Comparison of ENCODE assay signal across 14 cellular contexts in genomic region chr1:38997901-38998190, GRCh38. TPM values are rescaled to one million over a fixed set of nuclear protein-coding genes. Genes with fewer than 3 reads are reported as not detected.
A peak's percentile ranks its signal among the peaks of the same experiment; 100 is the strongest.
DNase-seq lines count a peak whose midpoint lies in the region; ATAC-seq and TF ChIP-seq lines count a peak whose summit lies in the region.
"Had no signal": no experiment of that assay in that cellular context is flagged by ENCODE, and none has a peak within 500 bp of the region (broad histone marks: within the 10 kb centered on the region; RNA-seq: fewer than 3 reads in every experiment).

No MANE protein-coding gene starts in this region.

- peaks cover 13% of the 10 kb centered on the region for H3K36me3 ChIP-seq in rectal smooth muscle tissue (ENCODE audit: control insufficient read depth, insufficient read depth, low read length)
- peaks cover 70% of the 10 kb centered on the region for H3K36me3 ChIP-seq in lower lobe of right lung
- H3K36me3 ChIP-seq: ovary had no signal

- POLR2A ChIA-PET in activated CD4-positive, alpha-beta T cell treated with anti-CD3 and anti-CD28 coated beads for 36 hours (lab: Charles Lee) = interaction anchor here (0.7 to 1.0 kb wide), 2 partner anchors 29 to 141 kb away, joined by 3 to 4 read pairs; partner anchors contain the start of gene NDUFS5
- POLR2A ChIA-PET in activated B cell treated with CpG ODN at 0.5 μM for 24 hours (lab: Charles Lee) (no interaction called here), HEK293T (lab: Yijun Ruan, JAX) (no interaction called here)

- DNase-seq in activated CD4-positive, alpha-beta T cell treated with anti-CD3 and anti-CD28 coated beads for 36 hours = no peak
- DNase-seq in activated CD4-positive, alpha-beta T cell treated with anti-CD3 and anti-CD28 coated beads, Interleukin-2, amount 50 U/mL, for 4 hours = no peak
- DNase-seq in activated B cell treated with CpG ODN at 0.5 μM for 24 hours = no peak
- peak; percentile 59 for DNase-seq in globus pallidus (ENCODE audit: low spot score)
- no peak for DNase-seq in lower lobe of right lung
- DNase-seq in HEK293T (ENCODE audit: extremely low spot score) = no peak
- DNase-seq: DND-41; OCI-M1; ovary; stimulated activated CD4-positive, alpha-beta T cell treated with anti-CD3 and anti-CD28 coated beads, Interleukin-4, amount 100 ng/mL, for 1 hour had no signal

- H3K27me3 ChIP-seq in rectal smooth muscle tissue (ENCODE audit: control insufficient read depth, insufficient read depth, low read length) = no peaks in the 10 kb centered on the region
- no peaks in the 10 kb centered on the region for H3K27me3 ChIP-seq in lower lobe of right lung (ENCODE audit: low read depth)
- H3K27me3 ChIP-seq: ovary had no signal

- no peak overlapping the region for H3K9ac ChIP-seq in rectal smooth muscle tissue (ENCODE audit: low read length)

- H3K27ac Mint-ChIP-seq in activated CD4-positive, alpha-beta T cell treated with anti-CD3 and anti-CD28 coated beads for 36 hours = peak overlapping the region; percentile 83
- peak overlapping the region; percentile 30 for H3K27ac Mint-ChIP-seq in activated B cell treated with CpG ODN at 0.5 μM for 24 hours

- H3K4me3 ChIP-seq in rectal smooth muscle tissue (ENCODE audit: low read length) (no peak overlapping the region), lower lobe of right lung (no peak overlapping the region)
- H3K4me3 ChIP-seq: ovary had no signal

- no peaks in the 10 kb centered on the region for H3K9me3 ChIP-seq in lower lobe of right lung
- H3K9me3 ChIP-seq: ovary had no signal

- no peak for TF ChIP-seq CTCF in activated B cell treated with CpG ODN at 0.5 μM for 24 hours (IDR thresholded peaks at IDR 0.05)
- TF ChIP-seq CTCF in lower lobe of right lung (IDR thresholded peaks at IDR 0.05) = no peak

- intact Hi-C loops in activated CD4-positive, alpha-beta T cell treated with anti-CD3 and anti-CD28 coated beads for 36 hours (cut with DNase I, micrococcal nuclease) = loop anchor here in 1 of 2 experiments (10.0 kb wide), 1 partner anchor 87 kb away; no protein-coding TSS in a partner anchor
- intact Hi-C loops in activated B cell treated with CpG ODN at 0.5 μM for 24 hours (cut with micrococcal nuclease) = no loop called here
- intact Hi-C loops in lower lobe of right lung (cut with DNase I) = no loop called here

- CTCF ChIA-PET in activated CD4-positive, alpha-beta T cell treated with anti-CD3 and anti-CD28 coated beads for 36 hours (lab: Charles Lee) = interaction anchor here (0.9 to 1.0 kb wide), 2 partner anchors 57 to 94 kb away, joined by 3 read pairs; no protein-coding TSS in a partner anchor
- CTCF ChIA-PET in activated B cell treated with CpG ODN at 0.5 μM for 24 hours (lab: Charles Lee) = interaction anchor here (0.8 kb wide), 1 partner anchor 101 kb away, joined by 3 read pairs; no protein-coding TSS in a partner anchor
- CTCF ChIA-PET in HEK293T (lab: Yijun Ruan, JAX) = no interaction called here

- ATAC-seq in activated CD4-positive, alpha-beta T cell treated with anti-CD3 and anti-CD28 coated beads for 36 hours = no peak
- ATAC-seq in activated B cell treated with CpG ODN at 0.5 μM for 24 hours (ENCODE audit: low read depth) (no peak), lower lobe of right lung (no peak), HG02870 (IDR thresholded peaks at IDR 0.05; ENCODE audit: unreplicated experiment) (no peak)

- H3K4me3 Mint-ChIP-seq in activated CD4-positive, alpha-beta T cell treated with anti-CD3 and anti-CD28 coated beads for 36 hours = peak overlapping the region; percentile 9
- H3K4me3 Mint-ChIP-seq in activated B cell treated with CpG ODN at 0.5 μM for 24 hours = no peak overlapping the region

- H3K27ac ChIP-seq in rectal smooth muscle tissue (ENCODE audit: low read depth, low read length) (peak overlapping the region; percentile 15), lower lobe of right lung (no peak overlapping the region)
- H3K27ac ChIP-seq: ovary had no signal

- H3K9me3 Mint-ChIP-seq in activated CD4-positive, alpha-beta T cell treated with anti-CD3 and anti-CD28 coated beads for 36 hours (ENCODE audit: low read depth) = no peaks in the 10 kb centered on the region
- H3K9me3 Mint-ChIP-seq in activated B cell treated with CpG ODN at 0.5 μM for 24 hours = no peaks in the 10 kb centered on the region

- H3K27me3 Mint-ChIP-seq in activated CD4-positive, alpha-beta T cell treated with anti-CD3 and anti-CD28 coated beads for 36 hours = no peaks in the 10 kb centered on the region
- no peaks in the 10 kb centered on the region for H3K27me3 Mint-ChIP-seq in activated B cell treated with CpG ODN at 0.5 μM for 24 hours

- H3K4me1 Mint-ChIP-seq in activated CD4-positive, alpha-beta T cell treated with anti-CD3 and anti-CD28 coated beads for 36 hours = peaks cover 74% of the 10 kb centered on the region
- peaks cover 36% of the 10 kb centered on the region for H3K4me1 Mint-ChIP-seq in activated B cell treated with CpG ODN at 0.5 μM for 24 hours

- H3K4me1 ChIP-seq in rectal smooth muscle tissue (ENCODE audit: control insufficient read depth, insufficient read depth, low read length) = peaks cover 3% of the 10 kb centered on the region
- H3K4me1 ChIP-seq in lower lobe of right lung = peaks cover 19% of the 10 kb centered on the region

- H3K36me3 Mint-ChIP-seq in activated CD4-positive, alpha-beta T cell treated with anti-CD3 and anti-CD28 coated beads for 36 hours (ENCODE audit: low read depth) = peaks cover 71% of the 10 kb centered on the region
- peaks cover 75% of the 10 kb centered on the region for H3K36me3 Mint-ChIP-seq in activated B cell treated with CpG ODN at 0.5 μM for 24 hours (ENCODE audit: low read depth)

TF ChIP-seq in HEK293T, 16 proteins besides CTCF, POLR2A, EP300 and RAD21:
- TF ChIP-seq SP1 (IDR thresholded peaks at IDR 0.05) = no peak
- no peak for TF ChIP-seq L3MBTL2 (conservative IDR thresholded peaks at IDR 0.05)
- no peak for TF ChIP-seq FOXM1 (IDR thresholded peaks at IDR 0.05; ENCODE audit: borderline replicate concordance)
- TF ChIP-seq ELF4 (IDR thresholded peaks at IDR 0.05) = no peak
- no peak for TF ChIP-seq SUZ12 (IDR thresholded peaks at IDR 0.05)
- no peak for TF ChIP-seq TARDBP (IDR thresholded peaks at IDR 0.05)
- TF ChIP-seq HDGF (IDR thresholded peaks at IDR 0.05; ENCODE audit: borderline replicate concordance) = no peak
- TF ChIP-seq LEF1 (IDR thresholded peaks at IDR 0.05; ENCODE audit: borderline replicate concordance) = no peak
- no peak for TF ChIP-seq FOXK2 (IDR thresholded peaks at IDR 0.05)
- TF ChIP-seq NFRKB (IDR thresholded peaks at IDR 0.05) = no peak
- TF ChIP-seq ARNT (IDR thresholded peaks at IDR 0.05) = no peak
- no peak for TF ChIP-seq BHLHE40 (IDR thresholded peaks at IDR 0.05; ENCODE audit: borderline replicate concordance)
- no peak for TF ChIP-seq PKNOX1 (IDR thresholded peaks at IDR 0.05)
- no peak for TF ChIP-seq CTBP1 (IDR thresholded peaks at IDR 0.05; ENCODE audit: borderline replicate concordance)
- no peak for TF ChIP-seq FOXA1 (IDR thresholded peaks at IDR 0.05)
- TF ChIP-seq ZNF384 (IDR thresholded peaks at IDR 0.05) = no peak

RNA-seq across cellular contexts. Expression of gene AKIRIN1, which starts 6.8 kb away (rescaled TPM):
- 10 to 100 TPM; 65.7 to 86.0 TPM for total RNA-seq in activated CD4-positive, alpha-beta T cell treated with anti-CD3 and anti-CD28 coated beads for 36 hours
- total RNA-seq in activated B cell treated with CpG ODN at 0.5 μM for 24 hours (53.3 and 57.3 TPM in 2 replicates), lower lobe of right lung (43.8 TPM)

RNA-seq across cellular contexts. Expression of gene NDUFS5, which starts 28.3 kb away (rescaled TPM):
- 100 to 1,000 TPM; 150 to 220 TPM for total RNA-seq in activated CD4-positive, alpha-beta T cell treated with anti-CD3 and anti-CD28 coated beads for 36 hours
- 79.3 and 81.3 TPM in 2 replicates for total RNA-seq in activated B cell treated with CpG ODN at 0.5 μM for 24 hours
- total RNA-seq in lower lobe of right lung = 140 TPM

RNA-seq across cellular contexts. Expression of gene RHBDL2, which starts 56.2 kb away (rescaled TPM):
- total RNA-seq in activated CD4-positive, alpha-beta T cell treated with anti-CD3 and anti-CD28 coated beads for 36 hours = not detected
- not detected in 2 replicates for total RNA-seq in activated B cell treated with CpG ODN at 0.5 μM for 24 hours
- 0.32 TPM for total RNA-seq in lower lobe of right lung
- total RNA-seq: chondrocyte; T-helper 1 cell treated with Interleukin-12 subunit alpha and Interleukin-12 subunit beta and Interleukin-4 antibody, amounts not matched to agents 30 ng/mL and 1 ng/mL, for 36 hours had no signal
